ENCODE assay signal across 10 cellular contexts in the genomic region with DNA sequence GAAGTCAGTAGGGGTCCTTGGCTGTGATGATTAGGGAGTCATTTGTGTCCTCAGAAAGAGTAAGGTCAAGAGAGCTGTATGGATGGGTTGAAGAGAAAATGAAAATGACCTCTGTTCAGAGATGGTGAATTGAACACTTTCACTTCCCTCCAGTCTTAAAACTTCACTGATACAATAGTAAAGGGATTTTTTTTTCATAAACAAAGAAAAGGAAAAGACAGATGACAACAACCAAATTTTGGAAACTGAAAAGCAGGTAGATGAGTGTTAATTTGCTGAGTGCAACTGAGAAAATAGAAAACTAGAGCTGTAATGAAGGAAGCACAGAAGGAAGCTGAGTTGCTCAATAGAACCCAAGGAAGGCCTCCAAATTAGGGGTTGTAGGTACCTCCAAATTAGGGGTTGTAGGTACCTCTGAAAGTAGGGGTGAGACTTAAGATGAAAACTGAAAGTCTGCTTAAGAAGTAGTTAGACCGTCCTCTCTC. TPM values are rescaled to one million over a fixed set of nuclear protein-coding genes. Genes with fewer than 3 reads are reported as not detected.
DNase-seq lines count a peak whose midpoint lies in the region; ATAC-seq and TF ChIP-seq lines count a peak whose summit lies in the region.
"Had no signal": no experiment of that assay in that cellular context is flagged by ENCODE, and none has a peak within 500 bp of the region (broad histone marks: within the 10 kb centered on the region; RNA-seq: fewer than 3 reads in every experiment).

No MANE protein-coding gene starts in this region.

- H3K4me1 Mint-ChIP-seq in activated naive CD4-positive, alpha-beta T cell treated with anti-CD3 and anti-CD28 coated beads for 36 hours (ENCODE audit: low read depth), result peaks cover 27% of the 10 kb centered on the region
- peaks cover 24% of the 10 kb centered on the region for H3K4me1 Mint-ChIP-seq in stimulated activated effector memory CD8-positive, alpha-beta T cell treated with anti-CD3 and anti-CD28 coated beads, Interleukin-12 subunit alpha, Interleukin-12 subunit beta, amount 100 ng/mL, for 72 hours
- H3K4me1 Mint-ChIP-seq in CD14-positive monocyte (peaks cover 8% of the 10 kb centered on the region), osteocyte (ENCODE audit: unreplicated experiment) (no peaks in the 10 kb centered on the region)

- no peaks in the 10 kb centered on the region for H3K27me3 Mint-ChIP-seq in activated naive CD4-positive, alpha-beta T cell treated with anti-CD3 and anti-CD28 coated beads for 36 hours (ENCODE audit: low read depth)
- H3K27me3 Mint-ChIP-seq in CD14-positive monocyte (ENCODE audit: low read depth in 3 of 3) (peaks cover 0 to 1% (median 0%) of the 10 kb centered on the region in 3 donors), osteocyte (ENCODE audit: unreplicated experiment) (peaks cover 18% of the 10 kb centered on the region)

- CTCF ChIA-PET in activated naive CD4-positive, alpha-beta T cell treated with anti-CD3 and anti-CD28 coated beads for 36 hours (lab: Charles Lee), result interaction anchor here (2.5 kb wide), 1 partner anchor 13 kb away, joined by 6 read pairs; no protein-coding TSS in a partner anchor

- no peaks in the 10 kb centered on the region for H3K36me3 Mint-ChIP-seq in activated naive CD4-positive, alpha-beta T cell treated with anti-CD3 and anti-CD28 coated beads for 36 hours (ENCODE audit: low read depth)
- no peaks in the 10 kb centered on the region for H3K36me3 Mint-ChIP-seq in stimulated activated effector memory CD8-positive, alpha-beta T cell treated with anti-CD3 and anti-CD28 coated beads, Interleukin-12 subunit alpha, Interleukin-12 subunit beta, amount 100 ng/mL, for 72 hours
- H3K36me3 Mint-ChIP-seq in CD14-positive monocyte (no peaks in the 10 kb centered on the region), osteocyte (ENCODE audit: unreplicated experiment) (no peaks in the 10 kb centered on the region)

- intact Hi-C loops in activated naive CD4-positive, alpha-beta T cell treated with anti-CD3 and anti-CD28 coated beads for 36 hours (cut with micrococcal nuclease), result no loop called here
- intact Hi-C loops in CD14-positive monocyte (cut with micrococcal nuclease), result no loop called here

- no peak for DNase-seq in activated naive CD4-positive, alpha-beta T cell treated with anti-CD3 and anti-CD28 coated beads for 36 hours
- DNase-seq in activated naive CD4-positive, alpha-beta T cell treated with anti-CD3 and anti-CD28 coated beads, Interleukin-2, amount 50 U/mL, for 16 hours, result no peak
- no peak for DNase-seq in stimulated activated effector memory CD8-positive, alpha-beta T cell treated with anti-CD3 and anti-CD28 coated beads, Interleukin-12 subunit alpha, Interleukin-12 subunit beta, amount 100 ng/mL, for 72 hours (ENCODE audit: low spot score in 2 of 2)
- DNase-seq in CD14-positive monocyte (ENCODE audit: low spot score) (no peak), osteocyte (ENCODE audit: extremely low spot score, unreplicated experiment) (no peak), A172 (ENCODE audit: low spot score) (no peak)
- DNase-seq: activated CD4-positive, CD25-positive, alpha-beta regulatory T cell; NCI-H524 had no signal

- no peak for TF ChIP-seq CTCF in CD14-positive monocyte (IDR thresholded peaks at IDR 0.05)
- no peak for TF ChIP-seq CTCF in osteocyte (IDR thresholded peaks at IDR 0.05)

- ATAC-seq in GM21825 (IDR thresholded peaks at IDR 0.05; ENCODE audit: unreplicated experiment) (peak; percentile 96), HG03439 (IDR thresholded peaks at IDR 0.05; ENCODE audit: unreplicated experiment) (peak; percentile 93)
- ATAC-seq in stimulated activated effector memory CD8-positive, alpha-beta T cell treated with anti-CD3 and anti-CD28 coated beads, Interleukin-12 subunit alpha, Interleukin-12 subunit beta, amount 100 ng/mL, for 72 hours, result peak; percentile 53

- peak overlapping the region; percentile 4 for H3K4me3 Mint-ChIP-seq in activated naive CD4-positive, alpha-beta T cell treated with anti-CD3 and anti-CD28 coated beads for 36 hours
- H3K4me3 Mint-ChIP-seq in stimulated activated effector memory CD8-positive, alpha-beta T cell treated with anti-CD3 and anti-CD28 coated beads, Interleukin-12 subunit alpha, Interleukin-12 subunit beta, amount 100 ng/mL, for 72 hours, result peak overlapping the region; percentile 29
- H3K4me3 Mint-ChIP-seq in CD14-positive monocyte (no peak overlapping the region), osteocyte (ENCODE audit: unreplicated experiment) (no peak overlapping the region)

- H3K27ac Mint-ChIP-seq in activated naive CD4-positive, alpha-beta T cell treated with anti-CD3 and anti-CD28 coated beads for 36 hours, result peak overlapping the region; percentile 65
- H3K27ac Mint-ChIP-seq in stimulated activated effector memory CD8-positive, alpha-beta T cell treated with anti-CD3 and anti-CD28 coated beads, Interleukin-12 subunit alpha, Interleukin-12 subunit beta, amount 100 ng/mL, for 72 hours, result peak overlapping the region; percentile 8
- H3K27ac Mint-ChIP-seq in CD14-positive monocyte (peak overlapping the region in 1 of 7 donors; percentile 38), osteocyte (ENCODE audit: unreplicated experiment) (no peak overlapping the region)

- H3K9me3 Mint-ChIP-seq in activated naive CD4-positive, alpha-beta T cell treated with anti-CD3 and anti-CD28 coated beads for 36 hours, result no peaks in the 10 kb centered on the region
- H3K9me3 Mint-ChIP-seq in stimulated activated effector memory CD8-positive, alpha-beta T cell treated with anti-CD3 and anti-CD28 coated beads, Interleukin-12 subunit alpha, Interleukin-12 subunit beta, amount 100 ng/mL, for 72 hours, result no peaks in the 10 kb centered on the region
- H3K9me3 Mint-ChIP-seq in CD14-positive monocyte (no peaks in the 10 kb centered on the region), osteocyte (ENCODE audit: unreplicated experiment) (no peaks in the 10 kb centered on the region)

RNA-seq across cellular contexts. Expression of a gene that starts 14.8 kb away (rescaled TPM):
- 100 to 1,000 TPM; 129 to 131 TPM for total RNA-seq in activated naive CD4-positive, alpha-beta T cell treated with anti-CD3 and anti-CD28 coated beads for 36 hours
- under 1 TPM; 0.43 to 0.64 TPM for polyA plus RNA-seq in CD14-positive monocyte
- 0.31 TPM in 1 of 2 replicates, not detected in the other for total RNA-seq in osteocyte
- total RNA-seq in A172 (2014; rRNA removed; shearing (Covaris generic)), result 0.50 and 0.91 TPM in 2 replicates

Comparison
In these comparisons a context has a peak if more than half of its experiments do, and no peak if none do; other contexts are left out.
1. H3K4me3 Mint-ChIP-seq: peak in activated naive CD4-positive, alpha-beta T cell treated with anti-CD3 and anti-CD28 coated beads for 36 hours (single experiment) and stimulated activated effector memory CD8-positive, alpha-beta T cell treated with anti-CD3 and anti-CD28 coated beads, Interleukin-12 subunit alpha, Interleukin-12 subunit beta, amount 100 ng/mL, for 72 hours (single experiment); none in CD14-positive monocyte (0 of 2) and osteocyte (single experiment).
2. RNA of a gene that starts 14.8 kb away (total RNA-seq): 129 to 131 TPM in activated naive CD4-positive, alpha-beta T cell treated with anti-CD3 and anti-CD28 coated beads for 36 hours; 0.50 to 0.91 TPM in A172 and 0.31 TPM in osteocyte; every median in the first group is over 10 times any median in the second.
3. Peak in every context shown above with its lines, with median percentiles within 50 percentile points of each other: ATAC-seq.